Comparison of ENCODE assay signal across 8 cellular contexts in genomic region chr2:208040199-208041171, GRCh38. TPM values are rescaled to one million over a fixed set of nuclear protein-coding genes. Genes with fewer than 3 reads are reported as not detected.
DNase-seq lines count a peak whose midpoint lies in the region; ATAC-seq and TF ChIP-seq lines count a peak whose summit lies in the region.

No MANE protein-coding gene starts in this region.

- ATAC-seq in GM21367 (IDR thresholded peaks at IDR 0.05; ENCODE audit: unreplicated experiment), result peak; percentile 87
- peak; percentile 94 for ATAC-seq in upper lobe of right lung

- H3K36me3 ChIP-seq in parathyroid adenoma (ENCODE audit: control insufficient read depth, insufficient read depth, low read length) (no peaks in the 10 kb centered on the region), upper lobe of right lung (no peaks in the 10 kb centered on the region)

- H2AFZ ChIP-seq in parathyroid adenoma, result peak overlapping the region; percentile 8

- H3K4me1 ChIP-seq in parathyroid adenoma, result no peaks in the 10 kb centered on the region
- no peaks in the 10 kb centered on the region for H3K4me1 ChIP-seq in upper lobe of right lung

- DNase-seq in DMS 273 treated with DMSO at 0.1 percent for 48 hours (lab: John Stamatoyannopoulos, UW) (peak; percentile 13), HT-29 (ENCODE audit: low spot score) (peak; percentile 78), SIG-M5 (lab: John Stamatoyannopoulos, UW) (peak; percentile 16), glomerular endothelial cell (ENCODE audit: extremely low read depth, low read depth, low spot score) (peak; percentile 50), upper lobe of right lung (peak; percentile 79)
- DNase-seq in activated gamma-delta T cell treated with anti-CD3 and anti-CD28 coated beads, Interleukin-2, amount 50 U/mL, for 16 hours (ENCODE audit: low read depth), result peak; percentile 53

- H3K4me2 ChIP-seq in parathyroid adenoma (ENCODE audit: low read length), result no peak overlapping the region

- TF ChIP-seq CTCF in parathyroid adenoma (IDR thresholded peaks at IDR 0.05) (peak; percentile 69), upper lobe of right lung (IDR thresholded peaks at IDR 0.05) (peak; percentile 76)

- no peak overlapping the region for H3K9ac ChIP-seq in parathyroid adenoma

- H3K9me3 ChIP-seq in parathyroid adenoma (ENCODE audit: control insufficient read depth, low read length) (no peaks in the 10 kb centered on the region), upper lobe of right lung (no peaks in the 10 kb centered on the region)

- intact Hi-C loops in upper lobe of right lung (cut with DNase I), result no loop called here

- H3K27me3 ChIP-seq in parathyroid adenoma (ENCODE audit: control insufficient read depth, insufficient read depth, low read length) (no peaks in the 10 kb centered on the region), upper lobe of right lung (no peaks in the 10 kb centered on the region)

- H3K4me3 ChIP-seq in parathyroid adenoma (ENCODE audit: low read depth, low read length) (no peak overlapping the region), upper lobe of right lung (no peak overlapping the region)

- H3K27ac ChIP-seq in parathyroid adenoma, result no peak overlapping the region
- H3K27ac ChIP-seq in upper lobe of right lung, result no peak overlapping the region

- no peaks in the 10 kb centered on the region for H3K79me2 ChIP-seq in parathyroid adenoma

RNA-seq across cellular contexts. Expression of gene PLEKHM3, which starts 15.2 kb away (rescaled TPM):
- 4.7 and 9.0 TPM in 2 replicates for total RNA-seq in HT-29 (2014; rRNA removed; shearing (Covaris generic))
- 4.1 and 7.8 TPM in 2 replicates for total RNA-seq in glomerular endothelial cell
- 24.5 TPM for total RNA-seq in upper lobe of right lung

Comparison
In these comparisons a context has a peak if more than half of its experiments do, and no peak if none do; other contexts are left out.
1. DNase-seq: peak in every context shown above with its lines; median percentile 79 in upper lobe of right lung; 78 in HT-29; 53 in activated gamma-delta T cell treated with anti-CD3 and anti-CD28 coated beads, Interleukin-2, amount 50 U/mL, for 16 hours; 50 in glomerular endothelial cell; 16 in SIG-M5; 13 in DMS 273 treated with DMSO at 0.1 percent for 48 hours.